Comparison of ENCODE assay signal across 9 cellular contexts in the genomic region with DNA sequence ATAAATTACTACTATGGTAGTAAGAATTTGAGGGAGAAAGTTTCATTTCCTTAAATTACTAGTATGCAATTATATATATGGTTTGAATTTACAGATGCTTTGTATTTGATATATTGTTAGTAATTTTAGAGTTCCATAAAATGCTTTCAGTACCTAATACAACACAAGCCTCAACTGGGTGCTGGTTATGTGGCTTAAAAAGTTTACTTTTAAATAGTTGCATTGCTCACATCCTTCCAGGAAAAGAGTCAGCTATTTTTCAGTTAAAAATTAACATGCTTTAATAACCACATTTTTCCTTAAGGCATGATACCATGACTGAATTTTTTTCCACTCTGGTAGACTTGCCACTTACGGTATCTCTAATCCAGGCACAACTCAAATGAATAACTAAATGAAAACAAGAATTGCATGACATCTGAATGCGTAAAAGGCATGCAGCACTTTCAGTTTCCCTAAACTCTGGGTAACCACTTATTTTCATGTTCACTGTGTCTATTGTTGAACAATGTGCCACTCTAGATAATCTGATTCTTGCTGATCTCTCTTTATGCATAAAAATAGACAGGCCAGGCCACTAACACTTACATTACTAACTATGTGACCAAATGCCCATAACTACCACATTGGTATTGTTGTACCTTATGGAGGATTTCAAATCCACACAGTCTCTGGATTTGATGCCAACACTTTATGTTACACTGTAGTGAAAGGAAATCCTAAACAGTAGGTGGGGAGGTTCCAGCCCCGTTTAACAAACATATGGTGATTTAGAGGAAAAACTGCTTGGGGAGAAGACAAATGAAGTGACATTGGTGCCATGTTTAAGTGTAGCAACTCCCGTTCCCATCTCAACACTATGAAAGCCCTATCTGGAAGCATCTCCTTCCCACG. TPM values are rescaled to one million over a fixed set of nuclear protein-coding genes. Genes with fewer than 3 reads are reported as not detected.
DNase-seq lines count a peak whose midpoint lies in the region; ATAC-seq lines count a peak whose summit lies in the region.
"Had no signal": no experiment of that assay in that cellular context is flagged by ENCODE, and none has a peak within 500 bp of the region (broad histone marks: within the 10 kb centered on the region; RNA-seq: fewer than 3 reads in every experiment).

No MANE protein-coding gene starts in this region.

- DNase-seq in EH (ENCODE audit: low read depth): peak; percentile 90
- peak; percentile 48 for DNase-seq in epidermal melanocyte (ENCODE audit: insufficient read length, low spot score)
- no peak for DNase-seq in NCI-H1436 (lab: John Stamatoyannopoulos, UW)
- no peak for DNase-seq in NCI-H2081 treated with DMSO at 0.1 percent for 48 hours (lab: John Stamatoyannopoulos, UW)
- DNase-seq in T-cell: no peak
- no peak for DNase-seq in putamen (ENCODE audit: low spot score)

- H3K4me3 Mint-ChIP-seq in T-cell: no peak overlapping the region
- H3K4me3 Mint-ChIP-seq: dendritic cell treated with granulocyte-macrophage colony-stimulating factor and Interleukin-4, amounts not matched to agents 40 ng/mL and 50 ng/mL, for 4 days had no signal

- POLR2A ChIA-PET in T-cell (lab: Charles Lee): no interaction called here

- CTCF ChIA-PET in T-cell (lab: Charles Lee): no interaction called here

- peaks cover 3% of the 10 kb centered on the region for H3K36me3 Mint-ChIP-seq in T-cell

- H3K27ac Mint-ChIP-seq in T-cell: no peak overlapping the region
- H3K27ac Mint-ChIP-seq: dendritic cell treated with granulocyte-macrophage colony-stimulating factor and Interleukin-4, amounts not matched to agents 40 ng/mL and 50 ng/mL, for 4 days had no signal

- no peaks in the 10 kb centered on the region for H3K9me3 Mint-ChIP-seq in T-cell
- H3K9me3 Mint-ChIP-seq: dendritic cell treated with granulocyte-macrophage colony-stimulating factor and Interleukin-4, amounts not matched to agents 40 ng/mL and 50 ng/mL, for 4 days had no signal

- peaks cover 3% of the 10 kb centered on the region in 2 donors for H3K27me3 Mint-ChIP-seq in T-cell

- ATAC-seq in GM19468 (IDR thresholded peaks at IDR 0.05; ENCODE audit: extremely low read depth, unreplicated experiment) (peak; percentile 95), HG03521 (IDR thresholded peaks at IDR 0.05; ENCODE audit: unreplicated experiment) (peak; percentile 87), T-cell (replicated peaks in 1 of 4) (no peak)

- H3K4me1 Mint-ChIP-seq in T-cell: peaks cover 0 to 9% (median 3%) of the 10 kb centered on the region in 3 donors

RNA-seq across cellular contexts. Expression of a gene that starts 35.5 kb away (rescaled TPM):
- total RNA-seq in T-cell: 10 to 100 TPM; 19.5 to 37.0 (median 23.3) TPM

Comparison
In these comparisons a context has a peak if more than half of its experiments do, and no peak if none do; other contexts are left out.
1. DNase-seq: peak in EH (single experiment) and epidermal melanocyte (single experiment); none in NCI-H1436 (single experiment), NCI-H2081 treated with DMSO at 0.1 percent for 48 hours (single experiment), T-cell (0 of 34) and putamen (single experiment).
2. ATAC-seq: peak in GM19468 (single experiment) and HG03521 (single experiment); none in T-cell (0 of 4).